8 cellular contexts compared by ENCODE assay signal in genomic region chr3:119323401-119324107, GRCh38. TPM values are rescaled to one million over a fixed set of nuclear protein-coding genes. Genes with fewer than 3 reads are reported as not detected.
A peak's percentile ranks its signal among the peaks of the same experiment; 100 is the strongest.
DNase-seq lines count a peak whose midpoint lies in the region; ATAC-seq and TF ChIP-seq lines count a peak whose summit lies in the region.

No MANE protein-coding gene starts in this region.

- H3K36me3 ChIP-seq in HUES48 (ENCODE audit: control insufficient read depth, insufficient read depth, low read length): no peaks in the 10 kb centered on the region
- H3K36me3 ChIP-seq in skeletal muscle satellite cell (ENCODE audit: insufficient read depth, low read length): no peaks in the 10 kb centered on the region

- ATAC-seq in GM21423 (IDR thresholded peaks at IDR 0.05; ENCODE audit: unreplicated experiment): peak; percentile 29

- peaks cover 33% of the 10 kb centered on the region for H3K4me1 ChIP-seq in HUES48 (ENCODE audit: control insufficient read depth, insufficient read depth, low read length)
- peaks cover 27% of the 10 kb centered on the region for H3K4me1 ChIP-seq in skeletal muscle satellite cell (ENCODE audit: control insufficient read depth, insufficient read depth, low read length)

- TF ChIP-seq CTCF in fibroblast of villous mesenchyme (IDR thresholded peaks at IDR 0.05; ENCODE audit: insufficient read depth, low read depth, low read length): no peak

- H3K9me3 ChIP-seq in HUES48 (ENCODE audit: control insufficient read depth, insufficient read depth, low read length): no peaks in the 10 kb centered on the region
- H3K9me3 ChIP-seq in skeletal muscle satellite cell (replicated peaks; ENCODE audit: low read length): no peaks in the 10 kb centered on the region

- H3K9ac ChIP-seq in HUES48 (ENCODE audit: low read depth, low read length) (peak overlapping the region; percentile 77), skeletal muscle satellite cell (ENCODE audit: low read depth, low read length) (peak overlapping the region; percentile 93)

- H3K4me3 ChIP-seq in HUES48 (ENCODE audit: low read depth, low read length) (peak overlapping the region; percentile 84), fibroblast of villous mesenchyme (ENCODE audit: low read depth, low read length) (peak overlapping the region; percentile 68), skeletal muscle satellite cell (ENCODE audit: low read length) (peak overlapping the region; percentile 78)

- DNase-seq in DMS153 (lab: John Stamatoyannopoulos, UW): peak; percentile 19
- peak; percentile 36 to 47 for DNase-seq in activated CD4-positive, alpha-beta T cell treated with anti-CD3 and anti-CD28 coated beads, Interleukin-2, amount 50 U/mL, for 4 hours
- no peak for DNase-seq in fibroblast of villous mesenchyme (ENCODE audit: low read depth)
- no peak for DNase-seq in globus pallidus (ENCODE audit: low spot score)
- no peak for DNase-seq in AG20443 (ENCODE audit: low spot score)

- H3K27ac ChIP-seq in HUES48 (ENCODE audit: low read depth, low read length): peak overlapping the region; percentile 90

- H3K4me2 ChIP-seq in skeletal muscle satellite cell (ENCODE audit: low read length): peak overlapping the region; percentile 99

- H3K27me3 ChIP-seq in HUES48 (ENCODE audit: control insufficient read depth, insufficient read depth, low read length): no peaks in the 10 kb centered on the region
- H3K27me3 ChIP-seq in skeletal muscle satellite cell (ENCODE audit: control insufficient read depth, insufficient read depth, low read length): no peaks in the 10 kb centered on the region

RNA-seq across cellular contexts. Expression of gene ARHGAP31, which starts 29.4 kb away (rescaled TPM):
- 15.1 and 15.5 TPM in 2 replicates for total RNA-seq in fibroblast of villous mesenchyme
- total RNA-seq in skeletal muscle satellite cell (2012; rRNA removed): 5.9 and 6.1 TPM in 2 replicates

Comparison
In these comparisons a context has a peak if more than half of its experiments do, and no peak if none do; other contexts are left out.
1. DNase-seq: peak in DMS153 (single experiment) and activated CD4-positive, alpha-beta T cell treated with anti-CD3 and anti-CD28 coated beads, Interleukin-2, amount 50 U/mL, for 4 hours (2 of 2); none in fibroblast of villous mesenchyme (single experiment), globus pallidus (single experiment) and AG20443 (single experiment).
2. Peak in every context shown above with its lines, with median percentiles within 50 percentile points of each other: H3K4me3 ChIP-seq.